Comparison of ENCODE assay signal across 11 cellular contexts in genomic region chr11:123196060-123196714, GRCh38. TPM values are rescaled to one million over a fixed set of nuclear protein-coding genes. Genes with fewer than 3 reads are reported as not detected.
DNase-seq lines count a peak whose midpoint lies in the region; ATAC-seq, FAIRE-seq and TF ChIP-seq lines count a peak whose summit lies in the region.
"Had no signal": no experiment of that assay in that cellular context is flagged by ENCODE, and none has a peak within 500 bp of the region (broad histone marks: within the 10 kb centered on the region; RNA-seq: fewer than 3 reads in every experiment).

No MANE protein-coding gene starts in this region.

- H2BK15ac ChIP-seq in H9 (ENCODE audit: low read depth, low read length) = no peak overlapping the region

- no peak overlapping the region for H2AFZ ChIP-seq in H9 (ENCODE audit: low read length)

- H3K9me3 Mint-ChIP-seq in H9 = no peaks in the 10 kb centered on the region
- H3K9me3 Mint-ChIP-seq: stimulated activated naive CD8-positive, alpha-beta T cell treated with anti-CD3 and anti-CD28 coated beads, Interleukin-15, Interleukin-2, amounts not matched to agents 100 ng/mL and 50 ng/mL, for 24 hours had no signal

- H3K4me1 ChIP-seq in A549 = peaks cover 31% of the 10 kb centered on the region
- peaks cover 22% of the 10 kb centered on the region for H3K4me1 ChIP-seq in H9 (ENCODE audit: insufficient read depth, low read length)
- peaks cover 9% of the 10 kb centered on the region for H3K4me1 ChIP-seq in effector memory CD4-positive, alpha-beta T cell (ENCODE audit: control insufficient read depth, insufficient read depth, low read length, poor library complexity, severe bottlenecking)
- peaks cover 32% of the 10 kb centered on the region for H3K4me1 ChIP-seq in muscle layer of colon (ENCODE audit: insufficient read depth, low read length)
- 0 out of 2 replicates have a peak, but pooled peaks cover 4% of the 10 kb centered on the region for H3K4me1 ChIP-seq in SJCRH30

- DNase-seq in A549 (ENCODE audit: low read depth in 1 of 2, low spot score in 1 of 2) (no peak), H9 (peak; percentile 78), SJCRH30 (no peak), mucosa of gallbladder (ENCODE audit: low spot score) (no peak), iPS-NIHi7 (ENCODE audit: extremely low spot score) (no peak)
- DNase-seq in effector memory CD4-positive, alpha-beta T cell = no peak
- DNase-seq: NCI-H2171, SHP77 treated with DMSO at 0.1 percent for 48 hours had no signal

- H3K9ac ChIP-seq in H9 (ENCODE audit: extremely low read depth, insufficient read length, low read length) = no peak overlapping the region
- peak overlapping the region; percentile 73 for H3K9ac ChIP-seq in muscle layer of colon (ENCODE audit: low read length)

- no peak for FAIRE-seq in A549 (lab: Jason Lieb, UNC)

- no peak overlapping the region for H3K4ac ChIP-seq in H9 (ENCODE audit: low read depth, low read length)

- H3K36me3 Mint-ChIP-seq in H9 (ENCODE audit: insufficient read depth in 1 of 3, low read depth in 3 of 3) = peaks cover 6 to 18% (median 9%) of the 10 kb centered on the region in 3 experiments; a peak in 6 of 7 replicates

- no peak for TF ChIP-seq POLR2A in A549 (IDR thresholded peaks at IDR 0.05; ENCODE audit: low read length)

- H2BK12ac ChIP-seq in H9 (ENCODE audit: insufficient read length, low read depth, low read length) = no peak overlapping the region

- TF ChIP-seq CTCF in A549 (IDR thresholded peaks at IDR 0.05) = no peak
- TF ChIP-seq CTCF in H9 (conservative IDR thresholded peaks at IDR 0.05) = no peak

- H4K91ac ChIP-seq in H9 (ENCODE audit: insufficient read length, low read depth, low read length) = no peak overlapping the region

- H2BK120ac ChIP-seq in H9 (ENCODE audit: low read depth, low read length, poor library complexity, severe bottlenecking) = no peak overlapping the region

- TF ChIP-seq EP300 in A549 (IDR thresholded peaks at IDR 0.05) = no peak

- peak overlapping the region; percentile 36 for H3K18ac ChIP-seq in H9 (ENCODE audit: insufficient read length, low read depth, low read length)

- TF ChIP-seq RAD21 in A549 (conservative IDR thresholded peaks at IDR 0.05 in 1 of 2, IDR thresholded peaks at IDR 0.05 in 1 of 2) = no peak

- H3K79me1 ChIP-seq in H9 (ENCODE audit: insufficient read depth, low read depth, low read length, poor library complexity, severe bottlenecking) = no peaks in the 10 kb centered on the region

- no peak overlapping the region for H2BK5ac ChIP-seq in H9 (ENCODE audit: insufficient read length, low read length)

- H3K4me3 Mint-ChIP-seq in H9 = peak overlapping the region; percentile 60 to 78

- ATAC-seq in A549 (no peak), GM21619 (IDR thresholded peaks at IDR 0.05; ENCODE audit: unreplicated experiment) (no peak)

- H3K36me3 ChIP-seq in effector memory CD4-positive, alpha-beta T cell (ENCODE audit: control insufficient read depth, insufficient read depth, low read length) = no peaks in the 10 kb centered on the region
- H3K36me3 ChIP-seq in muscle layer of colon (ENCODE audit: insufficient read depth, low read length) (no peaks in the 10 kb centered on the region), SJCRH30 (no peaks in the 10 kb centered on the region)

- no peaks in the 10 kb centered on the region for H4K20me1 ChIP-seq in H9 (ENCODE audit: control insufficient read depth, insufficient read depth, insufficient read length)

- POLR2A ChIA-PET in A549 (lab: Yijun Ruan, JAX) = no interaction called here

- H3K27me3 Mint-ChIP-seq in H9 (ENCODE audit: low read depth) = peaks cover 39% of the 10 kb centered on the region

- H3K4me3 ChIP-seq in A549 (no peak overlapping the region), muscle layer of colon (ENCODE audit: low read depth in 1 of 2, low read length in 2 of 2) (peak overlapping the region; percentile 72 to 90), SJCRH30 (no peak overlapping the region)
- H3K4me3 ChIP-seq in effector memory CD4-positive, alpha-beta T cell (ENCODE audit: insufficient read depth, low read depth, low read length, poor library complexity, severe bottlenecking) = peak overlapping the region; percentile 35

- H3K56ac ChIP-seq in H9 (ENCODE audit: insufficient read length, low read depth, low read length) = no peak overlapping the region

- H3K27ac ChIP-seq in A549 (peak overlapping the region; percentile 98 to 99; a peak in 5 of 6 replicates), H9 (ENCODE audit: insufficient read length, low read depth, low read length) (no peak overlapping the region), muscle layer of colon (ENCODE audit: low read depth, low read length) (peak overlapping the region; percentile 97), SJCRH30 (no peak overlapping the region)
- H3K27ac ChIP-seq in effector memory CD4-positive, alpha-beta T cell (ENCODE audit: insufficient read depth, low read length, poor library complexity, severe bottlenecking) = no peak overlapping the region

- peak overlapping the region; percentile 57 for H3K14ac ChIP-seq in H9 (ENCODE audit: insufficient read depth, low read length)

- WGBS in A549 (ENCODE audit: missing lambda C conversion rate) = 95% methylated on average over 25 of the region's 34 CpGs
- WGBS in H9 (ENCODE audit: extremely low coverage, insufficient read length, low lambda C conversion rate) = no CpG with 5 or more reads among the region's 34 CpGs

- no peak overlapping the region for H2AK5ac ChIP-seq in H9 (ENCODE audit: insufficient read length, low read length)

- H3K27ac Mint-ChIP-seq in H9 = peak overlapping the region in 1 of 3 experiments; percentile 93; a peak in 3 of 7 replicates

- no peak overlapping the region for H3K23ac ChIP-seq in H9 (ENCODE audit: insufficient read length, low read depth, low read length)

- no peaks in the 10 kb centered on the region; the same call in 1 of the 2 replicates for H3K27me3 ChIP-seq in H9 (ENCODE audit: insufficient read depth, low read length)
- peaks cover 20% of the 10 kb centered on the region for H3K27me3 ChIP-seq in effector memory CD4-positive, alpha-beta T cell (replicated peaks; ENCODE audit: control insufficient read depth, insufficient read depth, low read length, poor library complexity, severe bottlenecking)
- H3K27me3 ChIP-seq in muscle layer of colon (ENCODE audit: control insufficient read depth in 1 of 2, insufficient read depth in 2 of 2, low read length in 2 of 2) = peaks cover 0 to 9% of the 10 kb centered on the region in 2 donors
- no peaks in the 10 kb centered on the region for H3K27me3 ChIP-seq in SJCRH30

- H2BK20ac ChIP-seq in H9 (ENCODE audit: low read depth, low read length, poor library complexity, severe bottlenecking) = no peak overlapping the region

- peaks cover 50 to 55% of the 10 kb centered on the region in 2 experiments for H3K4me1 Mint-ChIP-seq in H9

- H3T11ph ChIP-seq in H9 (ENCODE audit: low read length) = no peak overlapping the region

- CTCF ChIA-PET in A549 (lab: Yijun Ruan, JAX) = interaction anchor here (1.3 kb wide), 1 partner anchor 51 kb away, joined by 5 read pairs; no protein-coding TSS in a partner anchor

- no peak overlapping the region for H4K8ac ChIP-seq in H9 (replicated peaks; ENCODE audit: insufficient read length, low read depth, low read length)

- peaks cover 22% of the 10 kb centered on the region for H3K23me2 ChIP-seq in H9 (ENCODE audit: insufficient read length, low read depth, low read length, poor library complexity, severe bottlenecking)

- H4K5ac ChIP-seq in H9 (ENCODE audit: insufficient read length, low read depth, low read length) = no peak overlapping the region

- peaks cover 3% of the 10 kb centered on the region; the same call in 1 of the 2 replicates for H3K79me2 ChIP-seq in H9 (ENCODE audit: insufficient read depth, low read length)

- H3K9me3 ChIP-seq in A549 (no peaks in the 10 kb centered on the region), H9 (ENCODE audit: control insufficient read depth, low read depth, low read length) (no peaks in the 10 kb centered on the region), muscle layer of colon (ENCODE audit: low read length) (no peaks in the 10 kb centered on the region), SJCRH30 (replicated peaks) (no peaks in the 10 kb centered on the region)
- no peaks in the 10 kb centered on the region for H3K9me3 ChIP-seq in effector memory CD4-positive, alpha-beta T cell (ENCODE audit: control insufficient read depth, low read length)

- peak overlapping the region; percentile 92 for H3K4me2 ChIP-seq in A549
- H3K4me2 ChIP-seq in H9 (ENCODE audit: insufficient read depth, insufficient read length, low read length) = peak overlapping the region; percentile 67

TF ChIP-seq in A549, 52 proteins besides CTCF, POLR2A, EP300 and RAD21:
- TF ChIP-seq GATA3 (IDR thresholded peaks at IDR 0.05; ENCODE audit: borderline replicate concordance) (no peak), CEBPB (IDR thresholded peaks at IDR 0.05) (peak in 1 of 2 experiments; percentile 42; a peak in 2 of 4 replicates)

RNA-seq across cellular contexts. Expression of gene CLMP, which starts 1.1 kb away (rescaled TPM):
- 15.7 and 19.0 TPM in 2 replicates for polyA plus RNA-seq in A549 (2011; rRNA removed)
- 6.2 TPM in 2 replicates for polyA plus RNA-seq in A549 (2012; cell fraction: cytosol; rRNA removed)
- 3.3 TPM in 2 replicates for polyA plus RNA-seq in A549 (2012; cell fraction: nucleus; rRNA removed)
- polyA plus RNA-seq in A549 (2017; fragmentation: RNase III; extraction: RNeasy Plus Mini Kit Qiagen cat#74134 plus additional on column Dnase treatment) = 16.9 to 18.2 TPM (median 17.1 TPM) in 3 replicates
- polyA minus RNA-seq in A549 (2011; rRNA and poly(A)+ RNA removed) = 36.2 and 41.9 TPM in 2 replicates
- 11.8 and 13.8 TPM in 2 replicates for total RNA-seq in H9 (2021)
- total RNA-seq in SJCRH30 (2014; rRNA removed; shearing (Covaris generic)) = 16.1 and 17.3 TPM in 2 replicates
- 53.9 TPM for total RNA-seq in mucosa of gallbladder

Comparison
In these comparisons a context has a peak if more than half of its experiments do, and no peak if none do; other contexts are left out.
1. H3K27ac ChIP-seq: peak in A549 (2 of 2) and muscle layer of colon (single experiment); none in H9 (single experiment), effector memory CD4-positive, alpha-beta T cell (single experiment) and SJCRH30 (single experiment).
2. H3K4me3 ChIP-seq: peak in effector memory CD4-positive, alpha-beta T cell (single experiment) and muscle layer of colon (2 of 2); none in A549 (single experiment) and SJCRH30 (single experiment).